Comparison of ENCODE assay signal across 8 cellular contexts in the genomic region with DNA sequence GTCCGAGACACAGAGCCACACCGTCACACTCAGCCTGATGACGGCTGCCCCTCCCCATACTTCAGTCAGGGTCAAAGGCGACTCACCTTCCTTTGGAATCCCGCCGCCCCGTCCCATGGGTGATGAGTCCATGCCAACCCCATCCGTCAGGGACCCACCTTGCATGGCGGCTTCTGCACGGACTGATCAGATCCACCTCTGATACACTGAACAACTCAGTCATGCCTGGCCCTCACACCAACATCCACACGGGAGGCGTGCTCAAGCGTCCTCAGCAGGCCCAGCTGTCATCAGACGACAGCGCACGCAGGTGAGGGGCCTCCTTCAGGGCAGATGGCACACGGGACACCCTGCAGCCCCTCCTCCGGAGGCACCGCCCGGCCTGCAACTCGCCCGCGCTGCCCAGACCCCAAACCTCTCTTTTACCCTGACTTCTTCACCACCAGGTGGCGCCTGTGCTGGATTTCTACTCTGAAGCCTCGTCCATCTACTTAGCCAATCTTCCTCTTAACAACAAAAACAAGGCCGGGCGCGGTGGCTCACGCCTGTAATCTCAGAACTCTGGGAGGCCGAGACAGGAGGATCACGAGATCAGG.
DNase-seq lines count a peak whose midpoint lies in the region; ATAC-seq and TF ChIP-seq lines count a peak whose summit lies in the region.

No MANE protein-coding gene starts in this region.

- peak; percentile 50 for TF ChIP-seq CTCF in fibroblast of the aortic adventitia (IDR thresholded peaks at IDR 0.05; ENCODE audit: insufficient read depth, low read length)

- H3K4me3 ChIP-seq in MG63 (no peak overlapping the region), fibroblast of the aortic adventitia (ENCODE audit: low read depth, low read length) (no peak overlapping the region)

- no peak for ATAC-seq in HG02623 (IDR thresholded peaks at IDR 0.05; ENCODE audit: unreplicated experiment)

- DNase-seq in SHP77 (lab: John Stamatoyannopoulos, UW) (peak; percentile 39 to 43), SHP77 treated with DMSO at 0.1 percent for 48 hours (lab: John Stamatoyannopoulos, UW) (no peak), MG63 (peak; percentile 32), fibroblast of the aortic adventitia (ENCODE audit: low read depth) (peak; percentile 60), posterior vena cava (ENCODE audit: low spot score) (peak; percentile 85), midbrain (lab: John Stamatoyannopoulos, UW) (no peak)
- DNase-seq in activated CD8-positive, alpha-beta memory T cell treated with anti-CD3 and anti-CD28 coated beads for 48 hours (ENCODE audit: low read depth in 2 of 3, low spot score in 2 of 3): peak in 2 of 3 experiments; percentile 14 to 40

- H3K9me3 ChIP-seq in MG63: no peaks in the 10 kb centered on the region

- intact Hi-C loops in posterior vena cava (cut with DNase I): loop anchor here in 1 of 2 donors (5.0 kb wide), 1 partner anchor 301 kb away; no protein-coding TSS in a partner anchor

- H3K27me3 ChIP-seq in MG63: no peaks in the 10 kb centered on the region

- H3K36me3 ChIP-seq in MG63: no peaks in the 10 kb centered on the region

Comparison
In these comparisons a context has a peak if more than half of its experiments do, and no peak if none do; other contexts are left out.
1. DNase-seq: peak in SHP77 (2 of 2), MG63 (single experiment), activated CD8-positive, alpha-beta memory T cell treated with anti-CD3 and anti-CD28 coated beads for 48 hours (2 of 3), fibroblast of the aortic adventitia (single experiment) and posterior vena cava (single experiment); none in SHP77 treated with DMSO at 0.1 percent for 48 hours (single experiment) and midbrain (single experiment).